In genomic region chr7:121531175-121532070, GRCh38 we compare ENCODE assay signal across 1 cellular context.
TF ChIP-seq lines count a peak whose summit lies in the region.

No MANE protein-coding gene starts in this region.

TF ChIP-seq in K562, 482 proteins besides CTCF, POLR2A, EP300 and RAD21 (continued from another document):
- 0 out of 2 replicates have a peak, but pooled peaks have one; percentile 70 for TF ChIP-seq ZNF280B (CRISPR knock-in tag; IDR thresholded peaks at IDR 0.05)
- TF ChIP-seq ESRRA (IDR thresholded peaks at IDR 0.05; ENCODE audit: borderline replicate concordance, low read depth), result 0 out of 2 replicates have a peak, but pooled peaks have one; percentile 20
- TF ChIP-seq CBX3 (IDR thresholded peaks at IDR 0.05; ENCODE audit: borderline replicate concordance in 1 of 2, low read length in 2 of 2), result peak in 1 of 2 experiments; percentile 88; a peak in 1 of 3 replicates
- peak in 1 of 2 experiments; percentile 36; a peak in 1 of 4 replicates for TF ChIP-seq TRIM24 (IDR thresholded peaks at IDR 0.05)
- no peak for TF ChIP-seq E2F6 (IDR thresholded peaks at IDR 0.05; ENCODE audit: borderline replicate concordance in 1 of 2, extremely low read depth in 1 of 2, insufficient read depth in 1 of 2, insufficient read length in 1 of 2, low read depth in 1 of 2, low read length in 1 of 2, poor library complexity in 1 of 2, severe bottlenecking in 1 of 2)
- no peak for TF ChIP-seq CEBPB (tag; IDR thresholded peaks at IDR 0.05)
- 0 out of 2 replicates have a peak, but pooled peaks have one; percentile 26 for TF ChIP-seq ZFP1 (CRISPR knock-in tag; IDR thresholded peaks at IDR 0.05)
- peak; percentile 83 for TF ChIP-seq ZFP36 (IDR thresholded peaks at IDR 0.05; ENCODE audit: low read depth, low read length, partially characterized antibody)
- peak; percentile 89; the same call in 1 of the 2 replicates for TF ChIP-seq ZNF780A (CRISPR knock-in tag; IDR thresholded peaks at IDR 0.05)
- no peak for TF ChIP-seq GTF2F1 (IDR thresholded peaks at IDR 0.05; ENCODE audit: low read depth, low read length)
- TF ChIP-seq ZNF12 (CRISPR knock-in tag; IDR thresholded peaks at IDR 0.05), result no peak
- no peak for TF ChIP-seq CUX1 (CRISPR knock-in tag; IDR thresholded peaks at IDR 0.05)
- TF ChIP-seq KLF10 (CRISPR knock-in tag; IDR thresholded peaks at IDR 0.05), result no peak
- TF ChIP-seq CEBPG (CRISPR knock-in tag; IDR thresholded peaks at IDR 0.05), result no peak
- no peak for TF ChIP-seq CEBPG (tag; conservative IDR thresholded peaks at IDR 0.05 in 1 of 2, IDR thresholded peaks at IDR 0.05 in 1 of 2)
